ENCODE assay signal across 9 cellular contexts in the genomic region with DNA sequence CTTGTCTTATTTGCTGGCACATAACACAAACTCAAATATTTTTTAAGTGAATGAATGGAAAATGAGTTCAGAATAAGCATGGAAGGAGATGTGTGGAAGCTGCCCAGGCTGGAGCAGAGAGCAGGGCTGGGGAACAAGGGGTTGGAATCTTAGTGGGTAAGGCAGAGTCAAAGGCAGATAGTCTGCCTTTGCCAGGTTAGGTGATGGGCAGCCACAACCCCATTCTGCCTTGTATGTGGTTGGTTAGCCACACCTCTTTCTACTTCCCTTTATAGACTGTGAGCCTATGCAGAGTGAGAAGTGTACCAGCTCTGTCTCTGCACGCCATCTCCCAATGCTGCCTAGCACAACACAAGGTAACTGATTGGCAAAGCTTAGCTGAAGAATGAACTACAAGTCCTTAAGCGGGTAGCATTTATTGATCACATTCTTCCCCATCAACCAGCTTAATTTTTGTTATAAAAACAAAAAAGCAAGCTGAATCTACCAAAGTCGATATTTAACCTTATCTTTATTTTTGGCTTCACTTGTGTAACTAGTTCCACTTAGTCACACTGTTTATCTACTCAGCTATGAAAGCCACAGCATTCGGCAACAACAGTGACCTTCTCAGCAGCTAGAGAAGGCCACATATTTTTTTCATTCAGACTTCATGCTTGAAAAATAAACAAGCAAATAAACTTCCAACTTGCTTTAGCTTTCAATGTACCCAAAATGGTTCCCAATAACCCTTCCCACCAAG.
DNase-seq lines count a peak whose midpoint lies in the region; ATAC-seq and TF ChIP-seq lines count a peak whose summit lies in the region.
"Had no signal": no experiment of that assay in that cellular context is flagged by ENCODE, and none has a peak within 500 bp of the region (broad histone marks: within the 10 kb centered on the region; RNA-seq: fewer than 3 reads in every experiment).

No MANE protein-coding gene starts in this region.

- H3K4me3 Mint-ChIP-seq in nephron progenitor cell = no peak overlapping the region

- in situ Hi-C loops in KBM-7 (cut with MboI; ENCODE audit: low pct_unique_long_range_greater_than_20kb, low sequenced_read_pairs) = no loop called here

- intact Hi-C loops in right cardiac atrium (cut with DNase I) = no loop called here
- intact Hi-C loops in thyroid gland (cut with DNase I) = no loop called here

- peak in 1 of 2 donors; percentile 37 for TF ChIP-seq POLR2A in thyroid gland (IDR thresholded peaks at IDR 0.05)

- no peak overlapping the region for H3K9ac ChIP-seq in DND-41 (ENCODE audit: low read depth, low read length)

- H3K27me3 ChIP-seq in DND-41 (ENCODE audit: insufficient read depth, low read length, poor library complexity) = no peaks in the 10 kb centered on the region
- no peaks in the 10 kb centered on the region for H3K27me3 ChIP-seq in right cardiac atrium (ENCODE audit: control insufficient read depth, insufficient read depth)
- H3K27me3 ChIP-seq in thyroid gland = no peaks in the 10 kb centered on the region
- H3K27me3 ChIP-seq: dorsolateral prefrontal cortex had no signal

- no peaks in the 10 kb centered on the region for H3K4me1 ChIP-seq in DND-41 (ENCODE audit: insufficient read depth, low read length)
- peaks cover 9% of the 10 kb centered on the region for H3K4me1 ChIP-seq in right cardiac atrium (ENCODE audit: control insufficient read depth, insufficient read depth, low read length)
- H3K4me1 ChIP-seq in thyroid gland = peaks cover 33 to 59% of the 10 kb centered on the region in 2 donors

- H3K27ac ChIP-seq in DND-41 (ENCODE audit: low read length) (no peak overlapping the region), right cardiac atrium (ENCODE audit: low read length) (peak overlapping the region; percentile 82), thyroid gland (peak overlapping the region; percentile 91 to 94 (median 93))

- TF ChIP-seq CTCF in DND-41 (IDR thresholded peaks at IDR 0.05; ENCODE audit: borderline replicate concordance, extremely low read depth, low read length, poor library complexity, severe bottlenecking) = no peak
- TF ChIP-seq CTCF in thyroid gland (IDR thresholded peaks at IDR 0.05) = no peak
- no peak for TF ChIP-seq CTCF in nephron progenitor cell (IDR thresholded peaks at IDR 0.05)

- 33% methylated on average over 4 of the region's 4 CpGs for WGBS in right cardiac atrium
- WGBS in thyroid gland, 2 donors = 36 to 44% methylated on average over 4 of the region's 4 CpGs

- H4K20me1 ChIP-seq in DND-41 (ENCODE audit: insufficient read depth, low read length) = no peaks in the 10 kb centered on the region

- no peaks in the 10 kb centered on the region for H3K79me2 ChIP-seq in DND-41 (ENCODE audit: insufficient read depth, low read length)

- ATAC-seq in DND-41 (ENCODE audit: insufficient read depth, low read depth) (peak; percentile 85), GM21447 (IDR thresholded peaks at IDR 0.05; ENCODE audit: unreplicated experiment) (peak; percentile 100), right cardiac atrium (peak; percentile 93 to 94), SK-N-SH treated with all-trans-retinoic acid at 6 μM for 48 hours (no peak)

- H2AFZ ChIP-seq in DND-41 (ENCODE audit: low read depth, low read length) = no peak overlapping the region

- peaks cover 30% of the 10 kb centered on the region for H3K36me3 Mint-ChIP-seq in nephron progenitor cell (ENCODE audit: low read depth)

- no peaks in the 10 kb centered on the region for H3K27me3 Mint-ChIP-seq in nephron progenitor cell (ENCODE audit: low read depth, poor library complexity)

- DNase-seq in DND-41 (no peak), KBM-7 (peak; percentile 44), activated T-cell treated with anti-CD3 and anti-CD28 coated beads for 24 hours (ENCODE audit: low read depth) (peak; percentile 18), right cardiac atrium (peak; percentile 20 to 53 (median 52)), thyroid gland (peak; percentile 50), nephron progenitor cell (no peak)

- H3K4me3 ChIP-seq in DND-41 (ENCODE audit: low read depth in 1 of 2, low read length in 2 of 2) = no peak overlapping the region
- no peak overlapping the region for H3K4me3 ChIP-seq in right cardiac atrium (ENCODE audit: low read length)
- no peak overlapping the region for H3K4me3 ChIP-seq in thyroid gland (replicated peaks in 1 of 3)
- H3K4me3 ChIP-seq: dorsolateral prefrontal cortex had no signal

- no peak overlapping the region for H3K4me2 ChIP-seq in DND-41 (ENCODE audit: insufficient read depth, low read length)

- H3K4me1 Mint-ChIP-seq in nephron progenitor cell = peaks cover 5% of the 10 kb centered on the region

- H3K9me3 Mint-ChIP-seq in nephron progenitor cell = no peaks in the 10 kb centered on the region

- H3K27ac Mint-ChIP-seq in nephron progenitor cell = no peak overlapping the region

- no peaks in the 10 kb centered on the region for H3K9me3 ChIP-seq in DND-41 (ENCODE audit: insufficient read depth, low read length, severe bottlenecking)
- H3K9me3 ChIP-seq in right cardiac atrium (ENCODE audit: control insufficient read depth, low read length) = no peaks in the 10 kb centered on the region
- H3K9me3 ChIP-seq in thyroid gland = no peaks in the 10 kb centered on the region

- no peaks in the 10 kb centered on the region for H3K36me3 ChIP-seq in DND-41 (ENCODE audit: insufficient read depth, low read length)
- no peaks in the 10 kb centered on the region for H3K36me3 ChIP-seq in thyroid gland

TF ChIP-seq in SK-N-SH treated with all-trans-retinoic acid at 6 μM for 48 hours, 23 proteins besides CTCF, POLR2A, EP300 and RAD21:
- TF ChIP-seq ZNF70 (CRISPR knock-in tag; IDR thresholded peaks at IDR 0.05) (no peak), ISL1 (CRISPR knock-in tag; IDR thresholded peaks at IDR 0.05) (no peak)

Comparison
In these comparisons a context has a peak if more than half of its experiments do, and no peak if none do; other contexts are left out.
1. DNase-seq: peak in KBM-7 (single experiment), activated T-cell treated with anti-CD3 and anti-CD28 coated beads for 24 hours (single experiment), right cardiac atrium (3 of 3) and thyroid gland (2 of 2); none in DND-41 (single experiment) and nephron progenitor cell (single experiment).